10 cellular contexts compared by ENCODE assay signal in genomic region chr12:113488322-113488721, GRCh38. TPM values are rescaled to one million over a fixed set of nuclear protein-coding genes. Genes with fewer than 3 reads are reported as not detected.
"Had no signal": no experiment of that assay in that cellular context is flagged by ENCODE, and none has a peak within 500 bp of the region (broad histone marks: within the 10 kb centered on the region; RNA-seq: fewer than 3 reads in every experiment).

No MANE protein-coding gene starts in this region.

- FAIRE-seq: HTR-8/SVneo had no signal

- H3K9ac ChIP-seq: GM23248 had no signal

- H3K4me3 ChIP-seq: GM23248 had no signal

- H3K9me3 Mint-ChIP-seq: HFFc6 had no signal

- H3K27ac ChIP-seq: GM23248 had no signal

- H3K27ac Mint-ChIP-seq: HFFc6 had no signal

- H2AFZ ChIP-seq: GM23248 had no signal

- DNase-seq: GM23248, GOT3, H7, HCEC 1CT, HFFc6, KG1 had no signal

- H3K4me3 Mint-ChIP-seq: HFFc6, IgD-negative memory B cell had no signal

RNA-seq across cellular contexts. Expression of gene LHX5, which starts 16.7 kb away (rescaled TPM):
- total RNA-seq: GM23248, H4, HFFc6, HT-29 had no signal
- polyA plus RNA-seq: GM23248, IgD-negative memory B cell had no signal
